In genomic region chr6:170147056-170147787, GRCh38 we compare ENCODE assay signal across 10 cellular contexts.
DNase-seq lines count a peak whose midpoint lies in the region; ATAC-seq and TF ChIP-seq lines count a peak whose summit lies in the region.
"Had no signal": no experiment of that assay in that cellular context is flagged by ENCODE, and none has a peak within 500 bp of the region (broad histone marks: within the 10 kb centered on the region; RNA-seq: fewer than 3 reads in every experiment).

No MANE protein-coding gene starts in this region.

- H3K4me2 ChIP-seq in hepatocyte = no peak overlapping the region

- peak overlapping the region; percentile 75 for H3K4me3 Mint-ChIP-seq in activated CD8-positive, alpha-beta T cell treated with anti-CD3 and anti-CD28 coated beads, Interleukin-2, amount 10 ng/mL, durations not matched to agents 7 days and 5 days
- peak overlapping the region; percentile 81 for H3K4me3 Mint-ChIP-seq in stimulated activated effector memory CD8-positive, alpha-beta T cell treated with anti-CD3 and anti-CD28 coated beads, Interleukin-12 subunit alpha, Interleukin-12 subunit beta, amount 100 ng/mL, for 72 hours

- peak overlapping the region; percentile 99 for H3K27ac Mint-ChIP-seq in activated CD8-positive, alpha-beta T cell treated with anti-CD3 and anti-CD28 coated beads, Interleukin-2, amount 10 ng/mL, durations not matched to agents 7 days and 5 days
- H3K27ac Mint-ChIP-seq in stimulated activated effector memory CD8-positive, alpha-beta T cell treated with anti-CD3 and anti-CD28 coated beads, Interleukin-12 subunit alpha, Interleukin-12 subunit beta, amount 100 ng/mL, for 72 hours = peak overlapping the region; percentile 99

- H2AFZ ChIP-seq in hepatocyte = no peak overlapping the region

- peaks cover 13% of the 10 kb centered on the region for H3K9me3 Mint-ChIP-seq in activated CD8-positive, alpha-beta T cell treated with anti-CD3 and anti-CD28 coated beads, Interleukin-2, amount 10 ng/mL, durations not matched to agents 7 days and 5 days (ENCODE audit: insufficient read depth)
- H3K9me3 Mint-ChIP-seq in stimulated activated effector memory CD8-positive, alpha-beta T cell treated with anti-CD3 and anti-CD28 coated beads, Interleukin-12 subunit alpha, Interleukin-12 subunit beta, amount 100 ng/mL, for 72 hours = peaks cover 12% of the 10 kb centered on the region

- ATAC-seq in activated CD8-positive, alpha-beta T cell treated with anti-CD3 and anti-CD28 coated beads, Interleukin-2, amount 10 ng/mL, durations not matched to agents 7 days and 5 days = no peak
- ATAC-seq in right cardiac atrium = peak; percentile 39 to 61
- ATAC-seq in stimulated activated effector memory CD8-positive, alpha-beta T cell treated with anti-CD3 and anti-CD28 coated beads, Interleukin-12 subunit alpha, Interleukin-12 subunit beta, amount 100 ng/mL, for 72 hours = no peak

- no peaks in the 10 kb centered on the region for H3K36me3 ChIP-seq in hepatocyte (replicated peaks; ENCODE audit: insufficient read depth, low read depth)
- H3K36me3 ChIP-seq: esophagus squamous epithelium had no signal

- H3K4me3 ChIP-seq in right cardiac atrium (ENCODE audit: low read length) = no peak overlapping the region
- no peak overlapping the region for H3K4me3 ChIP-seq in hepatocyte

- no peak overlapping the region for H3K27ac ChIP-seq in right cardiac atrium (ENCODE audit: low read length)
- no peak overlapping the region for H3K27ac ChIP-seq in hepatocyte

- intact Hi-C loops in right cardiac atrium (cut with DNase I) = no loop called here

- H3K4me1 ChIP-seq in right cardiac atrium (ENCODE audit: control insufficient read depth, insufficient read depth, low read length) = no peaks in the 10 kb centered on the region
- H3K4me1 ChIP-seq in hepatocyte (ENCODE audit: insufficient read depth) = no peaks in the 10 kb centered on the region

- peaks cover 73% of the 10 kb centered on the region for H3K4me1 Mint-ChIP-seq in activated CD8-positive, alpha-beta T cell treated with anti-CD3 and anti-CD28 coated beads, Interleukin-2, amount 10 ng/mL, durations not matched to agents 7 days and 5 days (ENCODE audit: low read depth)
- H3K4me1 Mint-ChIP-seq in stimulated activated effector memory CD8-positive, alpha-beta T cell treated with anti-CD3 and anti-CD28 coated beads, Interleukin-12 subunit alpha, Interleukin-12 subunit beta, amount 100 ng/mL, for 72 hours = peaks cover 61% of the 10 kb centered on the region

- peaks cover 23% of the 10 kb centered on the region for H3K36me3 Mint-ChIP-seq in activated CD8-positive, alpha-beta T cell treated with anti-CD3 and anti-CD28 coated beads, Interleukin-2, amount 10 ng/mL, durations not matched to agents 7 days and 5 days (ENCODE audit: low read depth)
- peaks cover 38% of the 10 kb centered on the region for H3K36me3 Mint-ChIP-seq in stimulated activated effector memory CD8-positive, alpha-beta T cell treated with anti-CD3 and anti-CD28 coated beads, Interleukin-12 subunit alpha, Interleukin-12 subunit beta, amount 100 ng/mL, for 72 hours

- H3K9me2 ChIP-seq in hepatocyte (replicated peaks; ENCODE audit: insufficient read depth) = no peaks in the 10 kb centered on the region

- H4K20me1 ChIP-seq in hepatocyte (ENCODE audit: insufficient read depth, poor library complexity, severe bottlenecking) = no peaks in the 10 kb centered on the region

- H3K79me2 ChIP-seq in hepatocyte = no peaks in the 10 kb centered on the region

- WGBS in right cardiac atrium = 70% methylated on average over 23 of the region's 23 CpGs
- WGBS in hepatocyte (ENCODE audit: low lambda C conversion rate, missing lambda C conversion rate) = 86% methylated on average over 22 of the region's 23 CpGs

- TF ChIP-seq CTCF in hepatocyte (IDR thresholded peaks at IDR 0.05; ENCODE audit: poor library complexity) = no peak

- no peaks in the 10 kb centered on the region for H3K9me3 ChIP-seq in right cardiac atrium (ENCODE audit: control insufficient read depth, low read length)
- H3K9me3 ChIP-seq in hepatocyte (ENCODE audit: low read depth) = no peaks in the 10 kb centered on the region
- H3K9me3 ChIP-seq: esophagus squamous epithelium had no signal

- CTCF ChIA-PET in activated CD8-positive, alpha-beta T cell treated with anti-CD3 and anti-CD28 coated beads, Interleukin-2, amount 10 ng/mL, durations not matched to agents 7 days and 5 days (lab: Charles Lee) = interaction anchor here (0.9 to 1.7 kb wide), 4 partner anchors 51 to 196 kb away, joined by 3 to 6 read pairs (median 4); partner anchors contain the start of gene DLL1

- DNase-seq in NK-92 treated with Interleukin-12 subunit alpha and Interleukin-12 subunit beta, amount 100 ng/mL, for 24 hours (lab: John Stamatoyannopoulos, UW) = peak; percentile 61
- DNase-seq in NK-92 (lab: John Stamatoyannopoulos, UW; ENCODE audit: unreplicated experiment) = no peak
- DNase-seq in activated CD8-positive, alpha-beta T cell treated with anti-CD3 and anti-CD28 coated beads, Interleukin-2, amount 10 ng/mL, durations not matched to agents 7 days and 5 days = no peak
- peak in 2 of 3 donors; percentile 48 to 77 for DNase-seq in right cardiac atrium
- DNase-seq in stimulated activated effector memory CD8-positive, alpha-beta T cell treated with anti-CD3 and anti-CD28 coated beads, Interleukin-12 subunit alpha, Interleukin-12 subunit beta, amount 100 ng/mL, for 72 hours (ENCODE audit: low spot score in 2 of 2) = peak in 1 of 2 donors; percentile 58
- no peak for DNase-seq in NCI-H526 treated with DMSO at 0.1 percent for 48 hours (lab: John Stamatoyannopoulos, UW)
- no peak for DNase-seq in hepatocyte (ENCODE audit: low spot score)
- no peak for DNase-seq in activated CD4-positive, CD25-positive, alpha-beta regulatory T cell (lab: John Stamatoyannopoulos, UW)
- DNase-seq: amniotic stem cell, esophagus squamous epithelium had no signal

- H3K27me3 ChIP-seq in right cardiac atrium (ENCODE audit: control insufficient read depth, insufficient read depth) = no peaks in the 10 kb centered on the region
- H3K27me3 ChIP-seq in hepatocyte = no peaks in the 10 kb centered on the region

- peaks cover 10% of the 10 kb centered on the region for H3K27me3 Mint-ChIP-seq in activated CD8-positive, alpha-beta T cell treated with anti-CD3 and anti-CD28 coated beads, Interleukin-2, amount 10 ng/mL, durations not matched to agents 7 days and 5 days (ENCODE audit: low read depth)

- POLR2A ChIA-PET in activated CD8-positive, alpha-beta T cell treated with anti-CD3 and anti-CD28 coated beads, Interleukin-2, amount 10 ng/mL, durations not matched to agents 7 days and 5 days (lab: Charles Lee) = interaction anchor here (0.6 to 2.9 kb wide), 9 partner anchors 9 to 157 kb away, joined by 3 to 43 read pairs (median 4); partner anchors contain the start of gene DLL1

Comparison
In these comparisons a context has a peak if more than half of its experiments do, and no peak if none do; other contexts are left out.
1. DNase-seq: peak in NK-92 treated with Interleukin-12 subunit alpha and Interleukin-12 subunit beta, amount 100 ng/mL, for 24 hours (single experiment) and right cardiac atrium (2 of 3); none in NK-92 (single experiment), activated CD8-positive, alpha-beta T cell treated with anti-CD3 and anti-CD28 coated beads, Interleukin-2, amount 10 ng/mL, durations not matched to agents 7 days and 5 days (single experiment), NCI-H526 treated with DMSO at 0.1 percent for 48 hours (single experiment), hepatocyte (single experiment) and activated CD4-positive, CD25-positive, alpha-beta regulatory T cell (0 of 4).
2. ATAC-seq: peak in right cardiac atrium (2 of 2); none in activated CD8-positive, alpha-beta T cell treated with anti-CD3 and anti-CD28 coated beads, Interleukin-2, amount 10 ng/mL, durations not matched to agents 7 days and 5 days (single experiment) and stimulated activated effector memory CD8-positive, alpha-beta T cell treated with anti-CD3 and anti-CD28 coated beads, Interleukin-12 subunit alpha, Interleukin-12 subunit beta, amount 100 ng/mL, for 72 hours (single experiment).